In genomic region chr6:68040312-68040778, GRCh38 we compare ENCODE assay signal across 14 cellular contexts.
DNase-seq lines count a peak whose midpoint lies in the region; ATAC-seq and TF ChIP-seq lines count a peak whose summit lies in the region.
"Had no signal": no experiment of that assay in that cellular context is flagged by ENCODE, and none has a peak within 500 bp of the region (broad histone marks: within the 10 kb centered on the region; RNA-seq: fewer than 3 reads in every experiment).

No MANE protein-coding gene starts in this region.

- TF ChIP-seq CTCF in kidney epithelial cell (IDR thresholded peaks at IDR 0.05; ENCODE audit: insufficient read depth, low read length, poor library complexity, severe bottlenecking): no peak
- no peak for TF ChIP-seq CTCF in type B pancreatic cell (conservative IDR thresholded peaks at IDR 0.05)

- H3K27me3 ChIP-seq in adipocyte (replicated peaks; ENCODE audit: control insufficient read depth, insufficient read depth, low read length) (no peaks in the 10 kb centered on the region), kidney epithelial cell (ENCODE audit: control insufficient read depth, insufficient read depth, low read length) (no peaks in the 10 kb centered on the region)
- H3K27me3 ChIP-seq: stomach had no signal

- H3K27ac Mint-ChIP-seq in stimulated activated naive CD8-positive, alpha-beta T cell treated with anti-CD3 and anti-CD28 coated beads, Interleukin-15, Interleukin-2, amounts not matched to agents 100 ng/mL and 50 ng/mL, for 24 hours: no peak overlapping the region
- no peak overlapping the region for H3K27ac Mint-ChIP-seq in type B pancreatic cell
- H3K27ac Mint-ChIP-seq: activated naive CD4-positive, alpha-beta T cell treated with anti-CD3 and anti-CD28 coated beads, Interleukin-2, amount 50 U/mL, for 24 hours had no signal

- no peak overlapping the region for H3K9ac ChIP-seq in adipocyte (ENCODE audit: low read length)

- H3K9me3 ChIP-seq in adipocyte (ENCODE audit: control insufficient read depth, low read length): no peaks in the 10 kb centered on the region
- H3K9me3 ChIP-seq: stomach had no signal

- H3K4me1 Mint-ChIP-seq in stimulated activated naive CD8-positive, alpha-beta T cell treated with anti-CD3 and anti-CD28 coated beads, Interleukin-15, Interleukin-2, amounts not matched to agents 100 ng/mL and 50 ng/mL, for 24 hours (ENCODE audit: low read depth): no peaks in the 10 kb centered on the region
- H3K4me1 Mint-ChIP-seq in type B pancreatic cell (ENCODE audit: unreplicated experiment): no peaks in the 10 kb centered on the region
- H3K4me1 Mint-ChIP-seq: activated naive CD4-positive, alpha-beta T cell treated with anti-CD3 and anti-CD28 coated beads, Interleukin-2, amount 50 U/mL, for 24 hours had no signal

- H3K4me1 ChIP-seq in adipocyte (ENCODE audit: control insufficient read depth, insufficient read depth, low read length): no peaks in the 10 kb centered on the region
- H3K4me1 ChIP-seq: stomach had no signal

- peaks cover 7% of the 10 kb centered on the region for H3K9me3 Mint-ChIP-seq in stimulated activated naive CD8-positive, alpha-beta T cell treated with anti-CD3 and anti-CD28 coated beads, Interleukin-15, Interleukin-2, amounts not matched to agents 100 ng/mL and 50 ng/mL, for 24 hours
- no peaks in the 10 kb centered on the region for H3K9me3 Mint-ChIP-seq in type B pancreatic cell
- H3K9me3 Mint-ChIP-seq: activated naive CD4-positive, alpha-beta T cell treated with anti-CD3 and anti-CD28 coated beads, Interleukin-2, amount 50 U/mL, for 24 hours had no signal

- H3K4me3 Mint-ChIP-seq in stimulated activated naive CD8-positive, alpha-beta T cell treated with anti-CD3 and anti-CD28 coated beads, Interleukin-15, Interleukin-2, amounts not matched to agents 100 ng/mL and 50 ng/mL, for 24 hours: peak overlapping the region; percentile 40
- H3K4me3 Mint-ChIP-seq in type B pancreatic cell: peak overlapping the region; percentile 49
- H3K4me3 Mint-ChIP-seq: activated naive CD4-positive, alpha-beta T cell treated with anti-CD3 and anti-CD28 coated beads, Interleukin-2, amount 50 U/mL, for 24 hours had no signal

- no peaks in the 10 kb centered on the region for H3K36me3 Mint-ChIP-seq in stimulated activated naive CD8-positive, alpha-beta T cell treated with anti-CD3 and anti-CD28 coated beads, Interleukin-15, Interleukin-2, amounts not matched to agents 100 ng/mL and 50 ng/mL, for 24 hours (ENCODE audit: low read depth)
- no peaks in the 10 kb centered on the region for H3K36me3 Mint-ChIP-seq in type B pancreatic cell
- H3K36me3 Mint-ChIP-seq: activated naive CD4-positive, alpha-beta T cell treated with anti-CD3 and anti-CD28 coated beads, Interleukin-2, amount 50 U/mL, for 24 hours had no signal

- H3K36me3 ChIP-seq in adipocyte (ENCODE audit: control insufficient read depth, insufficient read depth, low read length, severe bottlenecking) (no peaks in the 10 kb centered on the region), kidney epithelial cell (ENCODE audit: control insufficient read depth, insufficient read depth, low read length) (no peaks in the 10 kb centered on the region)
- H3K36me3 ChIP-seq: stomach had no signal

- no peak for DNase-seq in stimulated activated naive CD8-positive, alpha-beta T cell treated with anti-CD3 and anti-CD28 coated beads, Interleukin-15, Interleukin-2, amounts not matched to agents 100 U/mL and 50 U/mL, for 24 hours
- no peak for DNase-seq in adipocyte (ENCODE audit: low read depth)
- no peak for DNase-seq in kidney epithelial cell (ENCODE audit: low read depth)
- DNase-seq in type B pancreatic cell (ENCODE audit: extremely low spot score, unreplicated experiment): no peak
- no peak for DNase-seq in NK-92 treated with Interleukin-12 subunit alpha and Interleukin-12 subunit beta, amount 100 ng/mL, for 24 hours (lab: John Stamatoyannopoulos, UW)
- DNase-seq: activated CD4-positive, alpha-beta T cell treated with anti-CD3 and anti-CD28 coated beads for 48 hours; AML-193; HCEC 1CT; SHP77 treated with DMSO at 0.1 percent for 48 hours; stomach had no signal

- H3K27me3 Mint-ChIP-seq in stimulated activated naive CD8-positive, alpha-beta T cell treated with anti-CD3 and anti-CD28 coated beads, Interleukin-15, Interleukin-2, amounts not matched to agents 100 ng/mL and 50 ng/mL, for 24 hours: no peaks in the 10 kb centered on the region
- peaks cover 13% of the 10 kb centered on the region for H3K27me3 Mint-ChIP-seq in type B pancreatic cell
- H3K27me3 Mint-ChIP-seq: activated naive CD4-positive, alpha-beta T cell treated with anti-CD3 and anti-CD28 coated beads, Interleukin-2, amount 50 U/mL, for 24 hours had no signal

- H3K4me3 ChIP-seq in adipocyte (ENCODE audit: low read length) (peak overlapping the region; percentile 11), kidney epithelial cell (ENCODE audit: low read depth, low read length) (peak overlapping the region; percentile 40)
- H3K4me3 ChIP-seq: stomach had no signal

- ATAC-seq in stimulated activated naive CD8-positive, alpha-beta T cell treated with anti-CD3 and anti-CD28 coated beads, Interleukin-15, Interleukin-2, amounts not matched to agents 100 U/mL and 50 U/mL, for 24 hours: no peak
- ATAC-seq in GM21825 (IDR thresholded peaks at IDR 0.05; ENCODE audit: unreplicated experiment): no peak
- no peak for ATAC-seq in HG03095 (IDR thresholded peaks at IDR 0.05; ENCODE audit: unreplicated experiment)
